Comparison of ENCODE assay signal across 8 cellular contexts in genomic region chr3:152328841-152329240, GRCh38.
DNase-seq lines count a peak whose midpoint lies in the region; ATAC-seq and TF ChIP-seq lines count a peak whose summit lies in the region.
"Had no signal": no experiment of that assay in that cellular context is flagged by ENCODE, and none has a peak within 500 bp of the region (broad histone marks: within the 10 kb centered on the region; RNA-seq: fewer than 3 reads in every experiment).

No MANE protein-coding gene starts in this region.

- peaks cover 0 to 13% (median 0%) of the 10 kb centered on the region in 11 donors for H3K9me3 ChIP-seq in heart right ventricle

- H3K4me3 Mint-ChIP-seq in activated CD4-positive, alpha-beta memory T cell treated with anti-CD3 and anti-CD28 coated beads for 36 hours: no peak overlapping the region
- peak overlapping the region; percentile 1 to 3 for H3K4me3 Mint-ChIP-seq in stimulated activated naive B cell treated with anti-CD40 and anti-IgM and Interleukin-4, amounts not matched to agents 10 μg/mL and 1 μg/mL and 100 μg/mL, for 72 hours

- DNase-seq in HS-5 (ENCODE audit: low read depth): peak; percentile 73
- no peak for DNase-seq in activated CD4-positive, alpha-beta memory T cell treated with anti-CD3 and anti-CD28 coated beads for 36 hours
- DNase-seq in heart right ventricle: no peak
- DNase-seq in stimulated activated naive B cell treated with anti-CD40 and anti-IgM and Interleukin-4, amounts not matched to agents 10 μg/mL and 1 μg/mL and 100 μg/mL, for 72 hours: no peak
- no peak for DNase-seq in stimulated activated naive CD4-positive, alpha-beta T cell (lab: John Stamatoyannopoulos, UW)
- DNase-seq in cerebellum (ENCODE audit: low spot score): no peak

- POLR2A ChIA-PET in activated CD4-positive, alpha-beta memory T cell treated with anti-CD3 and anti-CD28 coated beads for 36 hours (lab: Charles Lee): no interaction called here

- 36 to 43% methylated on average over 3 of the region's 3 CpGs for WGBS in heart right ventricle, 2 donors

- TF ChIP-seq CTCF in heart right ventricle (IDR thresholded peaks at IDR 0.05): no peak

- ATAC-seq in heart right ventricle (peak in 6 of 8 donors; percentile 34 to 74 (median 66)), GM18502 (IDR thresholded peaks at IDR 0.05; ENCODE audit: poor library complexity, unreplicated experiment) (no peak)
- no peak for ATAC-seq in stimulated activated naive B cell treated with anti-CD40 and anti-IgM and Interleukin-4, amounts not matched to agents 10 μg/mL and 1 μg/mL and 100 μg/mL, for 72 hours (replicated peaks)

- peaks cover 5% of the 10 kb centered on the region for H3K9me3 Mint-ChIP-seq in activated CD4-positive, alpha-beta memory T cell treated with anti-CD3 and anti-CD28 coated beads for 36 hours
- peaks cover 4 to 6% of the 10 kb centered on the region in 2 donors for H3K9me3 Mint-ChIP-seq in stimulated activated naive B cell treated with anti-CD40 and anti-IgM and Interleukin-4, amounts not matched to agents 10 μg/mL and 1 μg/mL and 100 μg/mL, for 72 hours

- CTCF ChIA-PET in activated CD4-positive, alpha-beta memory T cell treated with anti-CD3 and anti-CD28 coated beads for 36 hours (lab: Charles Lee): interaction anchor here (0.6 to 0.8 kb wide), 2 partner anchors 19 to 22 kb away, joined by 3 read pairs; no protein-coding TSS in a partner anchor

- peaks cover 30% of the 10 kb centered on the region for H3K36me3 Mint-ChIP-seq in activated CD4-positive, alpha-beta memory T cell treated with anti-CD3 and anti-CD28 coated beads for 36 hours
- peaks cover 34 to 39% of the 10 kb centered on the region in 2 donors for H3K36me3 Mint-ChIP-seq in stimulated activated naive B cell treated with anti-CD40 and anti-IgM and Interleukin-4, amounts not matched to agents 10 μg/mL and 1 μg/mL and 100 μg/mL, for 72 hours

- intact Hi-C loops in activated CD4-positive, alpha-beta memory T cell treated with anti-CD3 and anti-CD28 coated beads for 36 hours (cut with micrococcal nuclease): loop anchor here (10.0 kb wide), 2 partner anchors 254 to 836 kb away; partner anchors contain the start of gene RAP2B
- intact Hi-C loops in heart right ventricle (cut with DNase I): loop anchor here in 1 of 10 donors (10.0 kb wide), 1 partner anchor 106 kb away; no protein-coding TSS in a partner anchor

- peak overlapping the region in 9 of 10 donors; percentile 22 to 78 (median 61) for H3K27ac ChIP-seq in heart right ventricle
- H3K27ac ChIP-seq: HL-60 had no signal

- H3K4me1 Mint-ChIP-seq in activated CD4-positive, alpha-beta memory T cell treated with anti-CD3 and anti-CD28 coated beads for 36 hours (ENCODE audit: low read depth): peaks cover 86% of the 10 kb centered on the region
- peaks cover 30 to 70% of the 10 kb centered on the region in 2 donors for H3K4me1 Mint-ChIP-seq in stimulated activated naive B cell treated with anti-CD40 and anti-IgM and Interleukin-4, amounts not matched to agents 10 μg/mL and 1 μg/mL and 100 μg/mL, for 72 hours

- H3K36me3 ChIP-seq in heart right ventricle: peaks cover 0 to 18% (median 0%) of the 10 kb centered on the region in 9 donors

- no peaks in the 10 kb centered on the region for H3K27me3 ChIP-seq in heart right ventricle

- H3K27me3 Mint-ChIP-seq in activated CD4-positive, alpha-beta memory T cell treated with anti-CD3 and anti-CD28 coated beads for 36 hours: no peaks in the 10 kb centered on the region
- H3K27me3 Mint-ChIP-seq in stimulated activated naive B cell treated with anti-CD40 and anti-IgM and Interleukin-4, amounts not matched to agents 10 μg/mL and 1 μg/mL and 100 μg/mL, for 72 hours: no peaks in the 10 kb centered on the region

- H3K4me3 ChIP-seq in heart right ventricle: no peak overlapping the region

- H3K27ac Mint-ChIP-seq in activated CD4-positive, alpha-beta memory T cell treated with anti-CD3 and anti-CD28 coated beads for 36 hours: peak overlapping the region; percentile 79
- peak overlapping the region; percentile 22 for H3K27ac Mint-ChIP-seq in stimulated activated naive B cell treated with anti-CD40 and anti-IgM and Interleukin-4, amounts not matched to agents 10 μg/mL and 1 μg/mL and 100 μg/mL, for 72 hours

- H3K4me1 ChIP-seq in heart right ventricle: peaks cover 7 to 91% (median 70%) of the 10 kb centered on the region in 9 donors

Comparison
In these comparisons a context has a peak if more than half of its experiments do, and no peak if none do; other contexts are left out.
1. ATAC-seq: peak in heart right ventricle (6 of 8); none in stimulated activated naive B cell treated with anti-CD40 and anti-IgM and Interleukin-4, amounts not matched to agents 10 μg/mL and 1 μg/mL and 100 μg/mL, for 72 hours (0 of 2) and GM18502 (single experiment).